11 cellular contexts compared by ENCODE assay signal in genomic region chr13:33153421-33154381, GRCh38.
DNase-seq lines count a peak whose midpoint lies in the region; ATAC-seq and TF ChIP-seq lines count a peak whose summit lies in the region.
"Had no signal": no experiment of that assay in that cellular context is flagged by ENCODE, and none has a peak within 500 bp of the region (broad histone marks: within the 10 kb centered on the region; RNA-seq: fewer than 3 reads in every experiment).

No MANE protein-coding gene starts in this region.

- intact Hi-C loops in left colon (cut with DNase I, micrococcal nuclease), result no loop called here
- intact Hi-C loops in stomach (cut with DNase I; ENCODE audit: low total_unique reads), result no loop called here

- 74 to 82% (median 76%) methylated on average over 17 of the region's 17 CpGs for WGBS in stomach, 5 donors

- DNase-seq in LoVo (ENCODE audit: low spot score) (peak; percentile 32), dermis microvascular lymphatic vessel endothelial cell (ENCODE audit: low read depth in 2 of 2) (peak; percentile 92 to 97), left colon (peak in 1 of 2 donors; percentile 20), stomach (no peak), BE2C (no peak), amniotic stem cell (lab: John Stamatoyannopoulos, UW) (no peak), NCI-H524 (lab: John Stamatoyannopoulos, UW) (no peak)
- DNase-seq: hippocampal formation, NCI-H1417 treated with DMSO at 0.1 percent for 48 hours, SHP77 treated with DMSO at 0.1 percent for 48 hours had no signal

- no peak for TF ChIP-seq EP300 in stomach (IDR thresholded peaks at IDR 0.05)

- ATAC-seq in left colon (peak; percentile 88), GM21737 (IDR thresholded peaks at IDR 0.05; ENCODE audit: unreplicated experiment) (no peak)

- H3K27me3 ChIP-seq in stomach, result no peaks in the 10 kb centered on the region
- H3K27me3 ChIP-seq in BE2C, result no peaks in the 10 kb centered on the region

- TF ChIP-seq CTCF in stomach (IDR thresholded peaks at IDR 0.05) (no peak), BE2C (IDR thresholded peaks at IDR 0.05; ENCODE audit: low read depth, low read length) (no peak)

- no peaks in the 10 kb centered on the region for H3K9me3 ChIP-seq in stomach
- no peaks in the 10 kb centered on the region for H3K9me3 ChIP-seq in BE2C

- H3K4me3 ChIP-seq in stomach (no peak overlapping the region), BE2C (ENCODE audit: low read depth, low read length) (no peak overlapping the region)

- H3K36me3 ChIP-seq in stomach (peaks cover 4 to 22% (median 15%) of the 10 kb centered on the region in 4 donors), BE2C (peaks cover 2% of the 10 kb centered on the region; the same call in 1 of the 2 replicates)

- peak overlapping the region in 4 of 5 donors; percentile 25 to 51 (median 44) for H3K27ac ChIP-seq in stomach

- TF ChIP-seq POLR2A in stomach (IDR thresholded peaks at IDR 0.05), result no peak

- H3K4me1 ChIP-seq in stomach, result peaks cover 0 to 36% (median 20%) of the 10 kb centered on the region in 4 donors
- H3K4me1 ChIP-seq in BE2C, result peaks cover 9% of the 10 kb centered on the region

Comparison
In these comparisons a context has a peak if more than half of its experiments do, and no peak if none do; other contexts are left out.
1. DNase-seq: peak in LoVo (single experiment) and dermis microvascular lymphatic vessel endothelial cell (2 of 2); none in stomach (single experiment), BE2C (single experiment), amniotic stem cell (single experiment) and NCI-H524 (0 of 2).